Comparison of ENCODE assay signal across 9 cellular contexts in genomic region chr9:2023042-2023441, GRCh38. TPM values are rescaled to one million over a fixed set of nuclear protein-coding genes. Genes with fewer than 3 reads are reported as not detected.
DNase-seq lines count a peak whose midpoint lies in the region; ATAC-seq, FAIRE-seq and TF ChIP-seq lines count a peak whose summit lies in the region.
"Had no signal": no experiment of that assay in that cellular context is flagged by ENCODE, and none has a peak within 500 bp of the region (broad histone marks: within the 10 kb centered on the region; RNA-seq: fewer than 3 reads in every experiment).

No MANE protein-coding gene starts in this region.

- H2AFZ ChIP-seq in HepG2 (ENCODE audit: low read length): no peak overlapping the region

- H3K4me1 Mint-ChIP-seq in T-helper 2 cell treated with Interferon-gamma antibody and Interleukin-4, amounts not matched to agents 5 μg/mL and 100 μg/mL, for 36 hours (ENCODE audit: low read depth): peaks cover 91% of the 10 kb centered on the region

- peaks cover 41% of the 10 kb centered on the region for H3K36me3 Mint-ChIP-seq in T-helper 2 cell treated with Interferon-gamma antibody and Interleukin-4, amounts not matched to agents 5 μg/mL and 100 μg/mL, for 36 hours (ENCODE audit: low read depth)

- no peaks in the 10 kb centered on the region for H3K36me3 ChIP-seq in gastroesophageal sphincter
- H3K36me3 ChIP-seq in gastrocnemius medialis: no peaks in the 10 kb centered on the region
- H3K36me3 ChIP-seq in HepG2 (replicated peaks in 1 of 2; ENCODE audit: control insufficient read depth in 1 of 2, insufficient read depth in 2 of 2, low read length in 2 of 2): no peaks in the 10 kb centered on the region

- TF ChIP-seq EP300 in gastroesophageal sphincter (IDR thresholded peaks at IDR 0.05) (no peak), HepG2 (IDR thresholded peaks at IDR 0.05; ENCODE audit: low read depth in 2 of 2, low read length in 2 of 2) (no peak), HepG2 (CRISPR knock-in tag; IDR thresholded peaks at IDR 0.05; ENCODE audit: borderline replicate concordance) (no peak)

- DNase-seq in GM12864 (ENCODE audit: low read depth) (no peak), gastrocnemius medialis (no peak), D721Med (ENCODE audit: insufficient read length, low spot score) (no peak), NCI-H2081 (lab: John Stamatoyannopoulos, UW) (no peak), HepG2 (ENCODE audit: low spot score) (no peak)
- no peak for DNase-seq in T-helper 2 cell treated with Interferon-gamma antibody and Interleukin-4, amounts not matched to agents 5 μg/mL and 100 μg/mL, for 36 hours (ENCODE audit: low spot score)
- DNase-seq: NCI-H187 had no signal

- H3K4me2 ChIP-seq in HepG2 (ENCODE audit: low read depth, low read length): no peak overlapping the region

- H3K27ac ChIP-seq in gastroesophageal sphincter (peak overlapping the region in 3 of 4 donors; percentile 9 to 46 (median 43)), gastrocnemius medialis (peak overlapping the region; percentile 4 to 97 (median 39)), HepG2 (ENCODE audit: extremely low read length, insufficient read depth, low read length) (no peak overlapping the region)

- TF ChIP-seq CTCF in GM12864 (IDR thresholded peaks at IDR 0.05; ENCODE audit: low read depth, low read length, missing control alignments): no peak
- TF ChIP-seq CTCF in gastroesophageal sphincter (IDR thresholded peaks at IDR 0.05): no peak
- no peak for TF ChIP-seq CTCF in gastrocnemius medialis (IDR thresholded peaks at IDR 0.05 in 4 of 5, conservative IDR thresholded peaks at IDR 0.05 in 1 of 5)
- no peak for TF ChIP-seq CTCF in D721Med (IDR thresholded peaks at IDR 0.05; ENCODE audit: insufficient read depth, missing control alignments)
- TF ChIP-seq CTCF in HepG2 (CRISPR knock-in tag; IDR thresholded peaks at IDR 0.05): no peak

- H3K9me3 Mint-ChIP-seq in T-helper 2 cell treated with Interferon-gamma antibody and Interleukin-4, amounts not matched to agents 5 μg/mL and 100 μg/mL, for 36 hours: no peaks in the 10 kb centered on the region

- peaks cover 36% of the 10 kb centered on the region for H3K79me2 ChIP-seq in HepG2 (ENCODE audit: insufficient read depth, low read length)

- H3K9me3 ChIP-seq in gastroesophageal sphincter: no peaks in the 10 kb centered on the region
- H3K9me3 ChIP-seq in gastrocnemius medialis: no peaks in the 10 kb centered on the region
- no peaks in the 10 kb centered on the region for H3K9me3 ChIP-seq in HepG2 (ENCODE audit: low read length)

- TF ChIP-seq POLR2A in gastroesophageal sphincter (IDR thresholded peaks at IDR 0.05): no peak
- no peak for TF ChIP-seq POLR2A in gastrocnemius medialis (IDR thresholded peaks at IDR 0.05)
- TF ChIP-seq POLR2A in HepG2 (IDR thresholded peaks at IDR 0.05; ENCODE audit: insufficient read depth in 1 of 2, low read depth in 2 of 2, low read length in 2 of 2): no peak

- H3K27ac Mint-ChIP-seq in T-helper 2 cell treated with Interferon-gamma antibody and Interleukin-4, amounts not matched to agents 5 μg/mL and 100 μg/mL, for 36 hours: peak overlapping the region; percentile 94

- H3K4me3 ChIP-seq in GM12864 (ENCODE audit: low read depth, low read length) (peak overlapping the region; percentile 13; the same call in 1 of the 2 replicates), gastroesophageal sphincter (no peak overlapping the region), gastrocnemius medialis (no peak overlapping the region), HepG2 (replicated peaks in 1 of 3; ENCODE audit: insufficient read depth in 1 of 3, low read depth in 2 of 3, low read length in 3 of 3) (no peak overlapping the region)

- in situ Hi-C loops in gastrocnemius medialis (cut with MboI; ENCODE audit: low sequenced_read_pairs in 4 of 4): no loop called here
- in situ Hi-C loops in HepG2 (cut with HindIII; ENCODE audit: extremely low pct_ligation_motif_present, low pct_unique_long_range_greater_than_20kb): loop anchor here (25.0 kb wide), 1 partner anchor 814 kb away; the partner anchor contains the start of gene PUM3

- TF ChIP-seq RAD21 in HepG2 (CRISPR knock-in tag; IDR thresholded peaks at IDR 0.05): no peak

- 12 to 39% methylated on average over 2 to 3 of the region's 3 CpGs for WGBS in gastroesophageal sphincter (ENCODE audit: low coverage in 1 of 2), 2 donors
- WGBS in HepG2 (ENCODE audit: low lambda C conversion rate): 82% methylated on average over 3 of the region's 3 CpGs

- intact Hi-C loops in gastrocnemius medialis (cut with DNase I; ENCODE audit: low total_unique reads) (no loop called here), HepG2 (cut with micrococcal nuclease; ENCODE audit: unreplicated experiment) (no loop called here)

- CTCF ChIA-PET in HepG2 (lab: Yijun Ruan, JAX; ENCODE audit: low intra/inter-chr PET ratio, low total read pairs): no interaction called here

- H3K4me3 Mint-ChIP-seq in T-helper 2 cell treated with Interferon-gamma antibody and Interleukin-4, amounts not matched to agents 5 μg/mL and 100 μg/mL, for 36 hours: peak overlapping the region; percentile 85

- ATAC-seq in gastroesophageal sphincter (no peak), gastrocnemius medialis (no peak), HepG2 (no peak), GM21526 (IDR thresholded peaks at IDR 0.05; ENCODE audit: low FRiP score, unreplicated experiment) (no peak)

- no peaks in the 10 kb centered on the region for H3K27me3 ChIP-seq in gastroesophageal sphincter
- H3K27me3 ChIP-seq in gastrocnemius medialis: no peaks in the 10 kb centered on the region
- no peaks in the 10 kb centered on the region for H3K27me3 ChIP-seq in HepG2 (ENCODE audit: control insufficient read depth in 1 of 2, insufficient read depth in 2 of 2, low read length in 2 of 2)

- no peaks in the 10 kb centered on the region for H4K20me1 ChIP-seq in HepG2 (ENCODE audit: insufficient read depth, low read length)

- H3K9ac ChIP-seq in HepG2 (ENCODE audit: insufficient read depth, low read depth, low read length): no peak overlapping the region

- no TSS peak for BruUV-seq in HepG2 (replicated peaks; lab: Mats Ljungman, UMichigan)

- H3K4me1 ChIP-seq in gastroesophageal sphincter: peaks cover 12 to 98% (median 44%) of the 10 kb centered on the region in 3 donors
- H3K4me1 ChIP-seq in gastrocnemius medialis: peaks cover 96 to 97% of the 10 kb centered on the region in 2 donors
- peaks cover 29% of the 10 kb centered on the region for H3K4me1 ChIP-seq in HepG2 (ENCODE audit: insufficient read depth, low read length)

- POLR2A ChIA-PET in HepG2 (lab: Yijun Ruan, JAX): no interaction called here

- FAIRE-seq in D721Med (lab: Jason Lieb, UNC) (no peak), HepG2 (lab: Jason Lieb, UNC) (no peak)

- no peaks in the 10 kb centered on the region for H3K27me3 Mint-ChIP-seq in T-helper 2 cell treated with Interferon-gamma antibody and Interleukin-4, amounts not matched to agents 5 μg/mL and 100 μg/mL, for 36 hours (ENCODE audit: low read depth)

TF ChIP-seq in HepG2, 621 proteins besides CTCF, POLR2A, EP300 and RAD21 (continues in another document):
- no peak for TF ChIP-seq ZNF230 (CRISPR knock-in tag; IDR thresholded peaks at IDR 0.05)
- TF ChIP-seq, protein P1, sequence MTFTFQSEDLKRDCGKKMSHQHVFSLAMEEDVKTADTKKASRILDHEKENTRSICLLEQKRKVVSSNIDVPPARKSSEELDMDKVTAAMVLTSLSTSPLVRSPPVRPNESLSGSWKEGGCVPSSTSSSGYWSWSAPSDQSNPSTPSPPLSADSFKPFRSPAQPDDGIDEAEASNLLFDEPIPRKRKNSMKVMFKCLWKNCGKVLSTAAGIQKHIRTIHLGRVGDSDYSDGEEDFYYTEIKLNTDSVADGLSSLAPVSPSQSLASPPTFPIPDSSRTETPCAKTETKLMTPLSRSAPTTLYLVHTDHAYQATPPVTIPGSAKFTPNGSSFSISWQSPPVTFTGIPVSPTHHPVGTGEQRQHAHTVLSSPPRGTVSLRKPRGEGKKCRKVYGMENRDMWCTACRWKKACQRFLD (CRISPR knock-in tag; IDR thresholded peaks at IDR 0.05; ENCODE audit: borderline replicate concordance): no peak
- TF ChIP-seq ZNF510 (CRISPR knock-in tag; IDR thresholded peaks at IDR 0.05; ENCODE audit: low read depth): no peak
- no peak for TF ChIP-seq TIGD3 (CRISPR knock-in tag; IDR thresholded peaks at IDR 0.05; ENCODE audit: borderline replicate concordance)

RNA-seq across cellular contexts. Expression of gene SMARCA2, which starts 7.9 kb away (rescaled TPM):
- total RNA-seq in gastroesophageal sphincter (100 to 1,000 TPM in 2 of 4 donors, 10 to 100 TPM in 2; 90.5 to 133 (median 98.5) TPM), gastrocnemius medialis (10 to 100 TPM; 54.6 to 69.7 (median 63.0) TPM), HepG2 (2016; rRNA removed; fragmentation: Illumina TruSeq; extraction: Trizol) (23.7 and 35.5 TPM in 2 replicates)
- 7.6 and 9.4 TPM in 2 replicates for total RNA-seq in HepG2 (2016; cell fraction: cytosol; rRNA removed; fragmentation: Illumina TruSeq; extraction: Trizol; ENCODE audit: low read depth)
- 22.4 and 29.1 TPM in 2 replicates for total RNA-seq in HepG2 (2016; cell fraction: insoluble cytoplasmic fraction; rRNA removed; fragmentation: Illumina TruSeq; extraction: Trizol)
- 12.8 and 13.5 TPM in 2 replicates for total RNA-seq in HepG2 (2016; cell fraction: membrane; rRNA removed; fragmentation: Illumina TruSeq; extraction: Trizol)
- total RNA-seq in HepG2 (2016; cell fraction: nucleus; rRNA removed; fragmentation: Illumina TruSeq; extraction: Trizol): 40.2 and 47.8 TPM in 2 replicates
- polyA plus RNA-seq in HepG2 (2011; rRNA removed): 22.5 and 24.7 TPM in 2 replicates
- 14.4 and 15.9 TPM in 2 replicates for polyA plus RNA-seq in HepG2 (2011; cell fraction: cytosol; rRNA removed)
- 23.7 and 25.6 TPM in 2 replicates for polyA plus RNA-seq in HepG2 (2011; cell fraction: nucleus; rRNA removed)
- polyA plus RNA-seq in HepG2 (2012): 15.0 and 16.7 TPM in 2 replicates
- 1.1 and 1.4 TPM in 2 replicates for polyA plus RNA-seq in HepG2 (2016; cell fraction: cytosol; fragmentation: Illumina TruSeq; extraction: Trizol; ENCODE audit: low read depth)
- polyA plus RNA-seq in HepG2 (2016; cell fraction: insoluble cytoplasmic fraction; fragmentation: Illumina TruSeq; extraction: Trizol; ENCODE audit: low read depth): 25.9 and 26.3 TPM in 2 replicates
- polyA plus RNA-seq in HepG2 (2016; cell fraction: membrane; fragmentation: Illumina TruSeq; extraction: Trizol; ENCODE audit: low read depth): 3.6 and 5.2 TPM in 2 replicates
- polyA plus RNA-seq in HepG2 (2016; cell fraction: nucleus; fragmentation: Illumina TruSeq; extraction: Trizol; ENCODE audit: insufficient read depth, low read depth): 29.0 and 30.2 TPM in 2 replicates
- 93.2 and 190 TPM in 2 replicates for polyA minus RNA-seq in HepG2 (2011; rRNA and poly(A)+ RNA removed; ENCODE audit: low replicate concordance)
- polyA minus RNA-seq in HepG2 (2011; cell fraction: cytosol; rRNA and poly(A)+ RNA removed): 18.9 and 25.9 TPM in 2 replicates
- 94.9 and 103 TPM in 2 replicates for polyA minus RNA-seq in HepG2 (2011; cell fraction: nucleus; rRNA and poly(A)+ RNA removed)
